In the genomic region with DNA sequence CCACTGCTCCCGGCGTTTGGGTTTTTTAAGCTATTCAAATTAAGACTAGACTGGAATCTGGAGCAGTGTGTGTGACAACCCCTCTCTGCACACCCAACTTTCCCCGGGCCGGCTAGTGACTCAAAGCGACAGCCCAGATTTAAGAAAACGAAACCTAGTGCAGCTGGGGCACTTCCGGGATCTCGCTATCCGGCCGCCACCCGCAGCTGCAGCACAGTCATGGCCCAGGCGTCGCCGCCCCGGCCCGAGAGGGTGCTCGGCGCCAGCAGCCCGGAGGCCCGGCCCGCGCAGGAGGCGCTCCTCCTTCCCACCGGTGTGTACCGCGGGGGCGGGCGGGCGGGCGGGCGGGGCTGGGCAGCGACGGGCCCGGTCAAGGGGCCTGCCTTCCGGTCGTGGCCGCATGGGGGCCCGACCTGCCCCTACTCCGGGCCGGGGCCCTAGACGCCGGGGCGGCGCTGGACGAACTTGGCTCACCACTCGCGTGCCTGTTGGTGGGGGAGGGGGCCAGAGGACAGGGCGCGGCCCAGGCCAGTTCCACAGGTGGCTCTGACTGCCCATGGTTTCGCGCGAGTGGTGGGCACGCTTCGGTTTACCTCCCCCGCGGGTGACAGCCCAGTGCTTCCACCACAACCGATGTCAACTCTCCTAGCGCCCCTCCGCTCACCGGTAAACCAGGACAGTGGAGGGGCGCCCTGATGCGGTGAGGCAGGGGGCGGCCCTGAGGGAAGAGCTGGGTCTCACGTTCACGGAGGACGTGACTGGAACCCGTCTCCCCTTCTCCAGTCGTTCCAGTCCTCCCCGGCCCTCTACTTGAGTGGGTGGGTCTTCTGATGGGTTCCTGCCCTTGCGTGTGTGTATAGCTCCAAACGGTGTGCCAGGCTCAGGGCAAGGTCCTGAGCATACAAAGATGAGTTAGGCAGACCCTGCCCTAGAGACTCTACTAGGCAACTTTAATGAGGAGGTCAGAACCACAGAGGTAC, we compare ENCODE assay signal across 8 cellular contexts. TPM values are rescaled to one million over a fixed set of nuclear protein-coding genes. Genes with fewer than 3 reads are reported as not detected.
A peak's percentile ranks its signal among the peaks of the same experiment; 100 is the strongest.
DNase-seq lines count a peak whose midpoint lies in the region; FAIRE-seq and TF ChIP-seq lines count a peak whose summit lies in the region.

A gene (plus strand): TSS at position 171 of the 980 bp plus-strand sequence. CDS start 49 bp downstream, at position 220.

- no peaks in the 10 kb centered on the region for H3K9me2 ChIP-seq in MM.1S (replicated peaks; ENCODE audit: insufficient read depth, low read length)

- H4K20me1 ChIP-seq in MM.1S (ENCODE audit: insufficient read depth, low read length), result no peaks in the 10 kb centered on the region

- H3K27ac ChIP-seq in MM.1S (ENCODE audit: low read length) (peak within 1 kb of the TSS; percentile 80; the same call in 1 of the 2 replicates), kidney (ENCODE audit: low read depth in 2 of 2, low read length in 2 of 2) (peak within 1 kb of the TSS; percentile 93 to 95)

- in situ Hi-C loops in HAP-1 (cut with MboI; ENCODE audit: low sequenced_read_pairs), result no loop called here

- H3K36me3 ChIP-seq in HAP-1 (replicated peaks) (no peaks in the 10 kb centered on the region), MM.1S (replicated peaks; ENCODE audit: insufficient read depth, low read length) (no peaks in the 10 kb centered on the region), kidney (ENCODE audit: control insufficient read depth in 1 of 2, insufficient read depth in 2 of 2, low read length in 2 of 2) (no peaks in the 10 kb centered on the region)

- peak within 1 kb of the TSS; percentile 68 for H3K4me2 ChIP-seq in MM.1S (ENCODE audit: low read depth, low read length)

- intact Hi-C loops in kidney (cut with DNase I), result no loop called here

- H3K4me1 ChIP-seq in HAP-1, result peaks cover 8% of the 10 kb centered on the region
- no peaks in the 10 kb centered on the region for H3K4me1 ChIP-seq in MM.1S (ENCODE audit: low read length)
- peaks cover 0 to 4% of the 10 kb centered on the region in 2 donors for H3K4me1 ChIP-seq in kidney (ENCODE audit: control insufficient read depth in 1 of 2, insufficient read depth in 1 of 2, low read depth in 1 of 2, low read length in 2 of 2)

- H2AFZ ChIP-seq in MM.1S (ENCODE audit: low read length), result peak within 1 kb of the TSS; percentile 69

- TF ChIP-seq POLR2A in GM10847 (IDR thresholded peaks at IDR 0.05; ENCODE audit: extremely low read depth, insufficient read length), result peak; percentile 83

- no peak for FAIRE-seq in kidney (lab: Jason Lieb, UNC)

- TF ChIP-seq CTCF in MM.1S (IDR thresholded peaks at IDR 0.05; ENCODE audit: low read length), result no peak
- no peak for TF ChIP-seq CTCF in kidney (IDR thresholded peaks at IDR 0.05; ENCODE audit: borderline replicate concordance, extremely low read depth, insufficient read depth)

- H3F3A ChIP-seq in MM.1S (ENCODE audit: insufficient read depth, low read length), result peaks cover 7% of the 10 kb centered on the region

- H3K9me3 ChIP-seq in HAP-1 (no peaks in the 10 kb centered on the region), MM.1S (replicated peaks; ENCODE audit: insufficient read depth, low read length) (no peaks in the 10 kb centered on the region), kidney (ENCODE audit: control insufficient read depth in 1 of 2, low read length in 2 of 2) (no peaks in the 10 kb centered on the region)

- DNase-seq in HAP-1 (ENCODE audit: low spot score in 2 of 2) (peak; percentile 38 to 79), MM.1S (peak; percentile 84), cerebellum (ENCODE audit: low spot score) (peak; percentile 31), kidney (peak; percentile 95), NCI-H2171 treated with DMSO at 0.1 percent for 48 hours (lab: John Stamatoyannopoulos, UW) (no peak)
- DNase-seq in activated CD4-positive, alpha-beta T cell treated with anti-CD3 and anti-CD28 coated beads for 24 hours (ENCODE audit: low read depth in 2 of 2), result peak; percentile 78 to 82
- DNase-seq in stimulated activated CD4-positive, alpha-beta T cell treated with anti-CD3 and anti-CD28 coated beads, Interleukin-15, amount 100 ng/mL, for 48 hours (ENCODE audit: low read depth in 2 of 2), result peak; percentile 85 to 87

- H3K9ac ChIP-seq in MM.1S (ENCODE audit: low read length) (peak within 1 kb of the TSS; percentile 59), kidney (ENCODE audit: low read length in 2 of 2) (peak within 1 kb of the TSS; percentile 78 to 85)

- H3K4me3 ChIP-seq in HAP-1 (peak within 1 kb of the TSS; percentile 36), MM.1S (ENCODE audit: low read length) (peak within 1 kb of the TSS; percentile 72), kidney (ENCODE audit: low read length in 2 of 2) (peak within 1 kb of the TSS; percentile 77 to 81)

- no peaks in the 10 kb centered on the region for H3K79me2 ChIP-seq in MM.1S (ENCODE audit: low read length)

- H3K27me3 ChIP-seq in HAP-1 (ENCODE audit: low read depth), result no peaks in the 10 kb centered on the region
- H3K27me3 ChIP-seq in MM.1S (replicated peaks; ENCODE audit: insufficient read depth, low read length), result no peaks in the 10 kb centered on the region

RNA-seq across cellular contexts. Expression of the gene that starts here (rescaled TPM):
- total RNA-seq in cerebellum (11.1 TPM), kidney (57.0 TPM)
- polyA plus RNA-seq in kidney (ENCODE audit: insufficient read depth, low read depth, low replicate concordance), result 50.3 TPM
